In genomic region chr9:121372563-121373400, GRCh38 we compare ENCODE assay signal across 9 cellular contexts. TPM values are rescaled to one million over a fixed set of nuclear protein-coding genes. Genes with fewer than 3 reads are reported as not detected.
A peak's percentile ranks its signal among the peaks of the same experiment; 100 is the strongest.
DNase-seq lines count a peak whose midpoint lies in the region; ATAC-seq lines count a peak whose summit lies in the region.
"Had no signal": no experiment of that assay in that cellular context is flagged by ENCODE, and none has a peak within 500 bp of the region (broad histone marks: within the 10 kb centered on the region; RNA-seq: fewer than 3 reads in every experiment).

No MANE protein-coding gene starts in this region.

- H3K36me3 Mint-ChIP-seq in activated naive CD4-positive, alpha-beta T cell treated with anti-CD3 and anti-CD28 coated beads, Interleukin-2, amount 10 ng/mL, durations not matched to agents 7 days and 5 days = peaks cover 4% of the 10 kb centered on the region
- H3K36me3 Mint-ChIP-seq in stimulated activated effector memory CD8-positive, alpha-beta T cell treated with anti-CD3 and anti-CD28 coated beads, Interleukin-12 subunit alpha, Interleukin-12 subunit beta, amount 100 ng/mL, for 72 hours = peaks cover 28% of the 10 kb centered on the region

- no peaks in the 10 kb centered on the region for H3K9me3 Mint-ChIP-seq in activated naive CD4-positive, alpha-beta T cell treated with anti-CD3 and anti-CD28 coated beads, Interleukin-2, amount 10 ng/mL, durations not matched to agents 7 days and 5 days
- H3K9me3 Mint-ChIP-seq in stimulated activated effector memory CD8-positive, alpha-beta T cell treated with anti-CD3 and anti-CD28 coated beads, Interleukin-12 subunit alpha, Interleukin-12 subunit beta, amount 100 ng/mL, for 72 hours = peaks cover 5% of the 10 kb centered on the region

- H3K27ac Mint-ChIP-seq in activated naive CD4-positive, alpha-beta T cell treated with anti-CD3 and anti-CD28 coated beads, Interleukin-2, amount 10 ng/mL, durations not matched to agents 7 days and 5 days = no peak overlapping the region
- H3K27ac Mint-ChIP-seq in stimulated activated effector memory CD8-positive, alpha-beta T cell treated with anti-CD3 and anti-CD28 coated beads, Interleukin-12 subunit alpha, Interleukin-12 subunit beta, amount 100 ng/mL, for 72 hours = no peak overlapping the region

- peak; percentile 55 for DNase-seq in EH (ENCODE audit: low read depth)
- no peak for DNase-seq in SK-N-MC (ENCODE audit: low read depth, low spot score)
- DNase-seq in fibroblast of peridontal ligament (ENCODE audit: extremely low read depth) = peak; percentile 92
- no peak for DNase-seq in activated naive CD4-positive, alpha-beta T cell treated with anti-CD3 and anti-CD28 coated beads, Interleukin-2, amount 10 ng/mL, durations not matched to agents 7 days and 5 days
- no peak for DNase-seq in stimulated activated effector memory CD8-positive, alpha-beta T cell treated with anti-CD3 and anti-CD28 coated beads, Interleukin-12 subunit alpha, Interleukin-12 subunit beta, amount 100 ng/mL, for 72 hours (ENCODE audit: low spot score in 2 of 2)
- no peak for DNase-seq in activated CD4-positive, alpha-beta T cell treated with anti-CD3 and anti-CD28 coated beads, Interleukin-2, amount 50 U/mL, for 1 hour
- DNase-seq: stimulated activated CD4-positive, alpha-beta T cell treated with anti-CD3 and anti-CD28 coated beads, Interleukin-4, amount 100 ng/mL, for 24 hours had no signal

- peaks cover 18 to 31% (median 19%) of the 10 kb centered on the region in 3 donors for H3K4me1 ChIP-seq in skeletal muscle tissue (ENCODE audit: control insufficient read depth in 3 of 3, insufficient read depth in 3 of 3, low read length in 3 of 3)

- H3K27me3 ChIP-seq in skeletal muscle tissue (ENCODE audit: control insufficient read depth in 3 of 3, insufficient read depth in 3 of 3, low read length in 3 of 3) = no peaks in the 10 kb centered on the region

- peak overlapping the region; percentile 19 for H3K9ac ChIP-seq in SK-N-MC (ENCODE audit: insufficient read length)
- peak overlapping the region in 2 of 3 donors; percentile 6 to 49 for H3K9ac ChIP-seq in skeletal muscle tissue (ENCODE audit: low read depth in 1 of 3, low read length in 3 of 3)

- CTCF ChIA-PET in activated naive CD4-positive, alpha-beta T cell treated with anti-CD3 and anti-CD28 coated beads, Interleukin-2, amount 10 ng/mL, durations not matched to agents 7 days and 5 days (lab: Charles Lee) = interaction anchor here (1.0 to 3.9 kb wide), 2 partner anchors 52 to 159 kb away, joined by 4 to 30 read pairs; no protein-coding TSS in a partner anchor

- no peak overlapping the region for H3K4me3 Mint-ChIP-seq in activated naive CD4-positive, alpha-beta T cell treated with anti-CD3 and anti-CD28 coated beads, Interleukin-2, amount 10 ng/mL, durations not matched to agents 7 days and 5 days
- H3K4me3 Mint-ChIP-seq in stimulated activated effector memory CD8-positive, alpha-beta T cell treated with anti-CD3 and anti-CD28 coated beads, Interleukin-12 subunit alpha, Interleukin-12 subunit beta, amount 100 ng/mL, for 72 hours = no peak overlapping the region

- H3K27ac ChIP-seq in SK-N-MC (peak overlapping the region; percentile 78), skeletal muscle tissue (ENCODE audit: low read depth, low read length) (peak overlapping the region; percentile 69)

- H3K4me1 Mint-ChIP-seq in activated naive CD4-positive, alpha-beta T cell treated with anti-CD3 and anti-CD28 coated beads, Interleukin-2, amount 10 ng/mL, durations not matched to agents 7 days and 5 days = peaks cover 28% of the 10 kb centered on the region
- peaks cover 38% of the 10 kb centered on the region for H3K4me1 Mint-ChIP-seq in stimulated activated effector memory CD8-positive, alpha-beta T cell treated with anti-CD3 and anti-CD28 coated beads, Interleukin-12 subunit alpha, Interleukin-12 subunit beta, amount 100 ng/mL, for 72 hours

- no peaks in the 10 kb centered on the region for H3K36me3 ChIP-seq in SK-N-MC (ENCODE audit: insufficient read depth, low read length)
- no peaks in the 10 kb centered on the region for H3K36me3 ChIP-seq in skeletal muscle tissue (ENCODE audit: control insufficient read depth in 3 of 3, insufficient read depth in 3 of 3, low read length in 3 of 3)

- no peak for ATAC-seq in HG02759 (IDR thresholded peaks at IDR 0.05; ENCODE audit: unreplicated experiment)
- no peak for ATAC-seq in stimulated activated effector memory CD8-positive, alpha-beta T cell treated with anti-CD3 and anti-CD28 coated beads, Interleukin-12 subunit alpha, Interleukin-12 subunit beta, amount 100 ng/mL, for 72 hours

- H3K4me3 ChIP-seq in SK-N-MC (peak overlapping the region; percentile 42), skeletal muscle tissue (ENCODE audit: low read length in 3 of 3) (peak overlapping the region in 2 of 3 donors; percentile 10 to 15)

- peaks cover 11% of the 10 kb centered on the region for H3K27me3 Mint-ChIP-seq in activated naive CD4-positive, alpha-beta T cell treated with anti-CD3 and anti-CD28 coated beads, Interleukin-2, amount 10 ng/mL, durations not matched to agents 7 days and 5 days

- H3K9me3 ChIP-seq in SK-N-MC (ENCODE audit: low read depth, low read length) (no peaks in the 10 kb centered on the region), skeletal muscle tissue (ENCODE audit: control insufficient read depth in 3 of 3, low read length in 3 of 3) (no peaks in the 10 kb centered on the region)

RNA-seq across cellular contexts. Expression of gene STOM, which starts 2.7 kb away (rescaled TPM):
- total RNA-seq in skeletal muscle tissue = 76.7 TPM

Comparison
In these comparisons a context has a peak if more than half of its experiments do, and no peak if none do; other contexts are left out.
1. DNase-seq: peak in EH (single experiment) and fibroblast of peridontal ligament (single experiment); none in SK-N-MC (single experiment), activated naive CD4-positive, alpha-beta T cell treated with anti-CD3 and anti-CD28 coated beads, Interleukin-2, amount 10 ng/mL, durations not matched to agents 7 days and 5 days (single experiment), stimulated activated effector memory CD8-positive, alpha-beta T cell treated with anti-CD3 and anti-CD28 coated beads, Interleukin-12 subunit alpha, Interleukin-12 subunit beta, amount 100 ng/mL, for 72 hours (0 of 2) and activated CD4-positive, alpha-beta T cell treated with anti-CD3 and anti-CD28 coated beads, Interleukin-2, amount 50 U/mL, for 1 hour (single experiment).